ENCODE assay signal across 18 cellular contexts in the genomic region with DNA sequence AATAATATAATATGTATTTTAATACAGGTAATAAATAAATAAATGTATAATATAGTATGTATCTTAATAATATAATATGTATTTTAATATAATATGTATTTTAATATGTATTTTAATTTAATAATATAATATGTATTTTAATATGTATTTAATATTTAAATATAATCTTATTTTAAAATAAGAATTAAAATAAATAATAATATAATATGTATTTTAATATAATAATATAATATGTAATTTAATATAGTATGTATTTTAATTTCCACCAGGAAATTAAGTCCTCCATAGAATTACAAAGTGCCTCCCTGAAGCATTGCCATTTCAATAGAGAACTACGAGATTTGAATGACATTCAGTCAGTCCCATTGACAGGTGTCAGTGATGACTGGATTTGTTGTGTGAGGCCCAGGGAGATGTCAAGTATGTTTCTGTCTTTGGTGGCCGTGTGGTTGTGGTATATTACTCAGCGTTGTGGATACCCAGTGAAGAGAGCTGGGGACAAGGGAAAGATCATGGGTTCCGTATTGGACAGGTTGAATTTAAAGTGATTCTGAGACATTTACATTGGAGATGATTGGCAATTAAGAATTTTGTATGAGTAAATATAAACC. TPM values are rescaled to one million over a fixed set of nuclear protein-coding genes. Genes with fewer than 3 reads are reported as not detected.
DNase-seq lines count a peak whose midpoint lies in the region; FAIRE-seq and TF ChIP-seq lines count a peak whose summit lies in the region.
"Had no signal": no experiment of that assay in that cellular context is flagged by ENCODE, and none has a peak within 500 bp of the region (broad histone marks: within the 10 kb centered on the region; RNA-seq: fewer than 3 reads in every experiment).

No MANE protein-coding gene starts in this region.

- H3K4me2 ChIP-seq in neural cell (ENCODE audit: low read length), result no peak overlapping the region

- DNase-seq in MV-4-11 (lab: John Stamatoyannopoulos, UW) (peak; percentile 72), GOT3 (lab: John Stamatoyannopoulos, UW) (no peak), endothelial cell (ENCODE audit: low spot score) (no peak)
- no peak for DNase-seq in activated T-cell treated with anti-CD3 and anti-CD28 coated beads, Interleukin-2, amount 50 U/mL, for 48 hours
- DNase-seq: BE2C; CD4-positive, CD25-positive, alpha-beta regulatory T cell; MG63; NCI-H1694 treated with DMSO at 0.1 percent for 48 hours; NCI-H2227 treated with DMSO at 0.1 percent for 48 hours; NCI-H524; NCI-H82; SJCRH30 had no signal

- H3K9me2 ChIP-seq in neural cell (ENCODE audit: insufficient read depth, low read length), result no peaks in the 10 kb centered on the region

- no peaks in the 10 kb centered on the region for H3K36me3 ChIP-seq in neural cell (ENCODE audit: insufficient read depth, low read length)
- H3K36me3 ChIP-seq: BE2C, HAP-1, MG63, SJCRH30 had no signal

- H3F3A ChIP-seq in neural cell (ENCODE audit: insufficient read depth, low read length, poor library complexity, severe bottlenecking), result no peaks in the 10 kb centered on the region

- H3K9me3 Mint-ChIP-seq in endothelial cell (ENCODE audit: unreplicated experiment), result no peaks in the 10 kb centered on the region

- H3K4me1 Mint-ChIP-seq in endothelial cell (ENCODE audit: unreplicated experiment), result no peaks in the 10 kb centered on the region
- H3K4me1 Mint-ChIP-seq: CD4-positive, CD25-positive, alpha-beta regulatory T cell; IgD-negative memory B cell had no signal

- H3K27me3 Mint-ChIP-seq in endothelial cell (ENCODE audit: unreplicated experiment), result no peaks in the 10 kb centered on the region
- H3K27me3 Mint-ChIP-seq: IgD-negative memory B cell had no signal

- no peak overlapping the region for H3K9ac ChIP-seq in neural cell (ENCODE audit: low read length)

- TF ChIP-seq CTCF in neural cell (IDR thresholded peaks at IDR 0.05; ENCODE audit: poor library complexity, severe bottlenecking) (no peak), endothelial cell (IDR thresholded peaks at IDR 0.05; ENCODE audit: unreplicated experiment) (no peak)

- no peaks in the 10 kb centered on the region for H4K20me1 ChIP-seq in neural cell (ENCODE audit: insufficient read depth)

- no peaks in the 10 kb centered on the region for H3K36me3 Mint-ChIP-seq in endothelial cell (ENCODE audit: low read depth, unreplicated experiment)
- H3K36me3 Mint-ChIP-seq: CD4-positive, CD25-positive, alpha-beta regulatory T cell; IgD-negative memory B cell had no signal

- H3K9me3 ChIP-seq in neural cell (ENCODE audit: low read length), result no peaks in the 10 kb centered on the region
- H3K9me3 ChIP-seq: BE2C, HAP-1, SJCRH30 had no signal

- H3K27ac ChIP-seq in neural cell (ENCODE audit: low read length), result no peak overlapping the region
- H3K27ac ChIP-seq: SJCRH30 had no signal

- no peaks in the 10 kb centered on the region for H3K79me2 ChIP-seq in neural cell (replicated peaks; ENCODE audit: insufficient read depth, low read length)

- no peaks in the 10 kb centered on the region for H3K27me3 ChIP-seq in neural cell (ENCODE audit: insufficient read depth, low read depth, low read length)
- H3K27me3 ChIP-seq: MG63, SJCRH30 had no signal

- H3K4me3 ChIP-seq in neural cell (ENCODE audit: low read length), result no peak overlapping the region
- H3K4me3 ChIP-seq: HAP-1, MG63, SJCRH30 had no signal

- FAIRE-seq in A204.1 (lab: Jason Lieb, UNC) (peak; percentile 99), TTC549 (lab: Jason Lieb, UNC) (peak; percentile 97)

- TF ChIP-seq RAD21 in neural cell (conservative IDR thresholded peaks at IDR 0.05), result no peak

- no peak overlapping the region for H3K4me3 Mint-ChIP-seq in endothelial cell (ENCODE audit: unreplicated experiment)
- H3K4me3 Mint-ChIP-seq: CD4-positive, CD25-positive, alpha-beta regulatory T cell; IgD-negative memory B cell had no signal

- peak; percentile 95 for TF ChIP-seq EP300 in neural cell (conservative IDR thresholded peaks at IDR 0.05; ENCODE audit: poor library complexity, severe bottlenecking)

- H3K27ac Mint-ChIP-seq in endothelial cell (ENCODE audit: unreplicated experiment), result no peak overlapping the region
- H3K27ac Mint-ChIP-seq: CD4-positive, CD25-positive, alpha-beta regulatory T cell; IgD-negative memory B cell had no signal

- H2AFZ ChIP-seq in neural cell (ENCODE audit: low read depth, low read length), result no peak overlapping the region

TF ChIP-seq in neural cell, 6 proteins besides CTCF, POLR2A, EP300 and RAD21:
- TF ChIP-seq EZH2 (IDR thresholded peaks at IDR 0.05; ENCODE audit: borderline replicate concordance, insufficient read depth, low read length, poor library complexity, severe bottlenecking) (no peak), POLR2AphosphoS5 (IDR thresholded peaks at IDR 0.05) (peak; percentile 77)
TF ChIP-seq in neural cell: peak in this region for 1.

RNA-seq across cellular contexts. Expression of a gene that starts 14.2 kb away (rescaled TPM):
- not detected in 2 replicates for polyA plus RNA-seq in neural cell
- polyA minus RNA-seq in neural cell, result not detected in 2 replicates
- not detected for total RNA-seq in endothelial cell (ENCODE audit: unreplicated experiment)
- total RNA-seq: A172; CD4-positive, CD25-positive, alpha-beta regulatory T cell had no signal
- polyA plus RNA-seq: CD4-positive, CD25-positive, alpha-beta regulatory T cell; IgD-negative memory B cell had no signal

RNA-seq across cellular contexts. Expression of a gene that starts 42.0 kb away (rescaled TPM):
- not detected in 2 replicates for polyA plus RNA-seq in neural cell
- not detected in 2 replicates for polyA minus RNA-seq in neural cell
- total RNA-seq in endothelial cell (ENCODE audit: unreplicated experiment), result 1.4 TPM
- total RNA-seq: A172; CD4-positive, CD25-positive, alpha-beta regulatory T cell; SJCRH30 had no signal
- polyA plus RNA-seq: CD4-positive, CD25-positive, alpha-beta regulatory T cell; IgD-negative memory B cell had no signal
